ENCODE assay signal across 20 cellular contexts in the genomic region with DNA sequence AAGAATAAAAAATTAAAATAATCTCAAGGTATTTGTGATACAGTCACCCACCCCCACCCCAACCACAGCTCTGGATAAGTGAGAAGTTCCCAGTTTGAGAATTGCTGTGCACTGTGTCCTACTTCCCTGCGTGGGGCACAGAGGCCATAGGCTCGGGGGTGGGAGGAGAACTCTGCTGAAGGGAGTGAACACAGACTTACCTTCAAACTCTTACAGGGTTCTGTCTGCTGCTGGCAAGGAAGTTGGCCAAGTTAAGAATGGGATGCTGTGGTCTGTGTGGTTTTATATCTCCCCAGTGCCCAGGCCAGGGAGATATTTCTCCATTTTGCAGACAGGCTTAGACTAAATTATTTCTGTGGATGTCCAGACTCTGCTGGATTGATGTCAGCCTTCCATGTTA. TPM values are rescaled to one million over a fixed set of nuclear protein-coding genes. Genes with fewer than 3 reads are reported as not detected.
"Had no signal": no experiment of that assay in that cellular context is flagged by ENCODE, and none has a peak within 500 bp of the region (broad histone marks: within the 10 kb centered on the region; RNA-seq: fewer than 3 reads in every experiment).

No MANE protein-coding gene starts in this region.

- H3K27ac Mint-ChIP-seq: activated CD4-positive, alpha-beta T cell treated with anti-CD3 and anti-CD28 coated beads, Interleukin-2, amount 10 ng/mL, durations not matched to agents 24 days and 14 days; activated CD8-positive, alpha-beta T cell treated with anti-CD3 and anti-CD28 coated beads, Interleukin-2, amount 10 ng/mL, durations not matched to agents 7 days and 5 days; activated naive CD8-positive, alpha-beta T cell treated with anti-CD3 and anti-CD28 coated beads, Interleukin-2, amount 10 ng/mL, durations not matched to agents 7 days and 5 days; immature natural killer cell; stimulated activated naive CD8-positive, alpha-beta T cell treated with anti-CD3 and anti-CD28 coated beads, Interleukin-15, Interleukin-2, amounts not matched to agents 100 ng/mL and 50 ng/mL, for 24 hours; type B pancreatic cell; WTC11 had no signal

- H3K27me3 ChIP-seq: brain microvascular endothelial cell, ovary, sigmoid colon, suprapubic skin had no signal

- H3K36me3 ChIP-seq: brain microvascular endothelial cell, ovary, sigmoid colon, spleen, suprapubic skin had no signal

- H3K4me3 ChIP-seq: ovary, sigmoid colon, spleen, suprapubic skin had no signal

- DNase-seq: activated CD4-positive, alpha-beta T cell treated with anti-CD3 and anti-CD28 coated beads, Interleukin-2, amount 10 ng/mL, durations not matched to agents 24 days and 14 days; activated CD8-positive, alpha-beta memory T cell treated with anti-CD3 and anti-CD28 coated beads, Interleukin-2, amount 50 U/mL, for 4 hours; activated CD8-positive, alpha-beta T cell treated with anti-CD3 and anti-CD28 coated beads, Interleukin-2, amount 10 ng/mL, durations not matched to agents 7 days and 5 days; activated naive CD8-positive, alpha-beta T cell treated with anti-CD3 and anti-CD28 coated beads, Interleukin-2, amount 10 ng/mL, durations not matched to agents 7 days and 5 days; activated T-cell treated with anti-CD3 and anti-CD28 coated beads, Interleukin-2, amount 50 U/mL, for 48 hours; brain microvascular endothelial cell; effector memory CD4-positive, alpha-beta T cell; foreskin fibroblast; immature natural killer cell; midbrain; ovary; sigmoid colon; spleen; T-helper 1 cell; T1000 had no signal

- H3K4me3 Mint-ChIP-seq: activated CD4-positive, alpha-beta T cell treated with anti-CD3 and anti-CD28 coated beads, Interleukin-2, amount 10 ng/mL, durations not matched to agents 24 days and 14 days; activated CD8-positive, alpha-beta T cell treated with anti-CD3 and anti-CD28 coated beads, Interleukin-2, amount 10 ng/mL, durations not matched to agents 7 days and 5 days; activated naive CD8-positive, alpha-beta T cell treated with anti-CD3 and anti-CD28 coated beads, Interleukin-2, amount 10 ng/mL, durations not matched to agents 7 days and 5 days; central memory CD8-positive, alpha-beta T cell; immature natural killer cell; stimulated activated naive CD8-positive, alpha-beta T cell treated with anti-CD3 and anti-CD28 coated beads, Interleukin-15, Interleukin-2, amounts not matched to agents 100 ng/mL and 50 ng/mL, for 24 hours; type B pancreatic cell; WTC11 had no signal

- H3K9me3 Mint-ChIP-seq: activated CD4-positive, alpha-beta T cell treated with anti-CD3 and anti-CD28 coated beads, Interleukin-2, amount 10 ng/mL, durations not matched to agents 24 days and 14 days; central memory CD8-positive, alpha-beta T cell; stimulated activated naive CD8-positive, alpha-beta T cell treated with anti-CD3 and anti-CD28 coated beads, Interleukin-15, Interleukin-2, amounts not matched to agents 100 ng/mL and 50 ng/mL, for 24 hours; type B pancreatic cell had no signal

- ATAC-seq: activated CD8-positive, alpha-beta T cell treated with anti-CD3 and anti-CD28 coated beads, Interleukin-2, amount 10 ng/mL, durations not matched to agents 7 days and 5 days; WTC11 had no signal

- H3K9me3 ChIP-seq: ovary, sigmoid colon, spleen, suprapubic skin had no signal

- H3K27ac ChIP-seq: brain microvascular endothelial cell, ovary, sigmoid colon, spleen, suprapubic skin had no signal

- H3K4me1 Mint-ChIP-seq: activated CD4-positive, alpha-beta T cell treated with anti-CD3 and anti-CD28 coated beads, Interleukin-2, amount 10 ng/mL, durations not matched to agents 24 days and 14 days; central memory CD8-positive, alpha-beta T cell; immature natural killer cell; WTC11 had no signal

- H3K27me3 Mint-ChIP-seq: type B pancreatic cell had no signal

- H3K36me3 Mint-ChIP-seq: activated naive CD8-positive, alpha-beta T cell treated with anti-CD3 and anti-CD28 coated beads, Interleukin-2, amount 10 ng/mL, durations not matched to agents 7 days and 5 days; type B pancreatic cell; WTC11 had no signal

- H3K4me1 ChIP-seq: sigmoid colon, spleen, suprapubic skin had no signal

RNA-seq across cellular contexts. Expression of a gene that starts 37.6 kb away (rescaled TPM):
- total RNA-seq: activated CD4-positive, alpha-beta T cell treated with anti-CD3 and anti-CD28 coated beads, Interleukin-2, amount 10 ng/mL, durations not matched to agents 24 days and 14 days; activated CD8-positive, alpha-beta T cell treated with anti-CD3 and anti-CD28 coated beads, Interleukin-2, amount 10 ng/mL, durations not matched to agents 7 days and 5 days; sigmoid colon had no signal
